ENCODE assay signal across 1 cellular context in genomic region chr4:170027181-170027829, GRCh38.
A peak's percentile ranks its signal among the peaks of the same experiment; 100 is the strongest.
TF ChIP-seq lines count a peak whose summit lies in the region.

No MANE protein-coding gene starts in this region.

TF ChIP-seq in HepG2, 621 proteins besides CTCF, POLR2A, EP300 and RAD21 (continued from another document and continues in another):
- 0 out of 2 replicates have a peak, but pooled peaks have one; percentile 57 for TF ChIP-seq ZNF704 (CRISPR knock-in tag; IDR thresholded peaks at IDR 0.05; ENCODE audit: borderline replicate concordance)
- peak; percentile 64 for TF ChIP-seq ELF1 (CRISPR knock-in tag; IDR thresholded peaks at IDR 0.05)
- peak; percentile 51; the same call in 1 of the 2 replicates for TF ChIP-seq CREM (IDR thresholded peaks at IDR 0.05)
- TF ChIP-seq CREM (CRISPR knock-in tag; IDR thresholded peaks at IDR 0.05): no peak
- peak; percentile 73; the same call in 1 of the 2 replicates for TF ChIP-seq ARID2 (CRISPR knock-in tag; IDR thresholded peaks at IDR 0.05; ENCODE audit: borderline replicate concordance)
- no peak; the same call in 1 of the 2 replicates for TF ChIP-seq ZNF557 (CRISPR knock-in tag; IDR thresholded peaks at IDR 0.05)
- TF ChIP-seq ZNF138 (CRISPR knock-in tag; IDR thresholded peaks at IDR 0.05; ENCODE audit: low read depth): peak; percentile 86; the same call in 1 of the 2 replicates
- TF ChIP-seq MTA1 (CRISPR knock-in tag; IDR thresholded peaks at IDR 0.05; ENCODE audit: borderline replicate concordance): peak; percentile 43; the same call in 1 of the 2 replicates
- no peak for TF ChIP-seq ZNF121 (CRISPR knock-in tag; IDR thresholded peaks at IDR 0.05)
- no peak for TF ChIP-seq ZNF326 (CRISPR knock-in tag; IDR thresholded peaks at IDR 0.05; ENCODE audit: borderline replicate concordance)
- no peak; the same call in 1 of the 2 replicates for TF ChIP-seq SOX13 (IDR thresholded peaks at IDR 0.05)
- TF ChIP-seq SOX13 (CRISPR knock-in tag; conservative IDR thresholded peaks at IDR 0.05 in 1 of 2, IDR thresholded peaks at IDR 0.05 in 1 of 2): 0 out of 4 replicates have a peak, but pooled peaks of 1 of the 2 experiments have one; percentile 34
- no peak for TF ChIP-seq PAWR (CRISPR knock-in tag; IDR thresholded peaks at IDR 0.05; ENCODE audit: borderline replicate concordance)
- TF ChIP-seq KAT7 (CRISPR knock-in tag; IDR thresholded peaks at IDR 0.05; ENCODE audit: borderline replicate concordance): no peak
- 0 out of 2 replicates have a peak, but pooled peaks have one; percentile 45 for TF ChIP-seq ZNF678 (CRISPR knock-in tag; IDR thresholded peaks at IDR 0.05)
- peak; percentile 21; the same call in 1 of the 2 replicates for TF ChIP-seq NFYC (CRISPR knock-in tag; IDR thresholded peaks at IDR 0.05)
- no peak for TF ChIP-seq ZNF383 (CRISPR knock-in tag; IDR thresholded peaks at IDR 0.05; ENCODE audit: borderline replicate concordance)
- no peak; the same call in 1 of the 2 replicates for TF ChIP-seq ZSCAN25 (CRISPR knock-in tag; IDR thresholded peaks at IDR 0.05)
- no peak for TF ChIP-seq GLMP (CRISPR knock-in tag; IDR thresholded peaks at IDR 0.05; ENCODE audit: borderline replicate concordance)
- TF ChIP-seq CC2D1A (CRISPR knock-in tag; IDR thresholded peaks at IDR 0.05): 0 out of 2 replicates have a peak, but pooled peaks have one; percentile 51
- TF ChIP-seq ZNF484 (CRISPR knock-in tag; IDR thresholded peaks at IDR 0.05; ENCODE audit: borderline replicate concordance, low read depth): peak; percentile 88; the same call in 1 of the 2 replicates
- no peak for TF ChIP-seq TRIM24 (CRISPR knock-in tag; IDR thresholded peaks at IDR 0.05)
- TF ChIP-seq SIX4 (CRISPR knock-in tag; IDR thresholded peaks at IDR 0.05): no peak; the same call in 1 of the 2 replicates
- TF ChIP-seq ZNF644 (CRISPR knock-in tag; IDR thresholded peaks at IDR 0.05; ENCODE audit: low read depth): peak; percentile 56; the same call in 1 of the 2 replicates
- TF ChIP-seq BATF2 (CRISPR knock-in tag; IDR thresholded peaks at IDR 0.05): peak; percentile 80; the same call in 1 of the 2 replicates
- TF ChIP-seq MTF1 (CRISPR knock-in tag; IDR thresholded peaks at IDR 0.05): peak; percentile 71; the same call in 1 of the 2 replicates
- no peak; the same call in 1 of the 2 replicates for TF ChIP-seq ZNF503 (CRISPR knock-in tag; IDR thresholded peaks at IDR 0.05)
- TF ChIP-seq BHLHE40 (IDR thresholded peaks at IDR 0.05; ENCODE audit: low read length): no peak
- TF ChIP-seq ZNF382 (CRISPR knock-in tag; IDR thresholded peaks at IDR 0.05; ENCODE audit: borderline replicate concordance): no peak
- TF ChIP-seq SSRP1 (CRISPR knock-in tag; IDR thresholded peaks at IDR 0.05): 0 out of 2 replicates have a peak, but pooled peaks have one; percentile 22
- TF ChIP-seq RNF2 (conservative IDR thresholded peaks at IDR 0.05; ENCODE audit: low read depth): peak; percentile 95
- TF ChIP-seq NFKB2 (CRISPR knock-in tag; IDR thresholded peaks at IDR 0.05; ENCODE audit: borderline replicate concordance): peak; percentile 94
- peak; percentile 29; the same call in 1 of the 2 replicates for TF ChIP-seq ZNF232 (CRISPR knock-in tag; IDR thresholded peaks at IDR 0.05; ENCODE audit: borderline replicate concordance)
- peak; percentile 73; the same call in 1 of the 2 replicates for TF ChIP-seq ZNF589 (CRISPR knock-in tag; conservative IDR thresholded peaks at IDR 0.05)
- 0 out of 2 replicates have a peak, but pooled peaks have one; percentile 65 for TF ChIP-seq ZNF576 (CRISPR knock-in tag; IDR thresholded peaks at IDR 0.05)
- TF ChIP-seq ZNF563 (CRISPR knock-in tag; IDR thresholded peaks at IDR 0.05): peak; percentile 90; the same call in 1 of the 2 replicates
- TF ChIP-seq PCBP2 (optimal IDR thresholded peaks at IDR 0.05; ENCODE audit: low read depth, low read length, poor library complexity, severe bottlenecking): no peak
- 0 out of 2 replicates have a peak, but pooled peaks have one; percentile 33 for TF ChIP-seq KLF13 (CRISPR knock-in tag; IDR thresholded peaks at IDR 0.05)
- TF ChIP-seq STAT6 (CRISPR knock-in tag; IDR thresholded peaks at IDR 0.05; ENCODE audit: borderline replicate concordance): no peak
- no peak for TF ChIP-seq SRSF1 (optimal IDR thresholded peaks at IDR 0.05; ENCODE audit: low read depth, low read length)
- no peak for TF ChIP-seq RORA (CRISPR knock-in tag; IDR thresholded peaks at IDR 0.05)
- TF ChIP-seq ZNF468 (CRISPR knock-in tag; IDR thresholded peaks at IDR 0.05): peak; percentile 93
- TF ChIP-seq TRAFD1 (CRISPR knock-in tag; IDR thresholded peaks at IDR 0.05; ENCODE audit: borderline replicate concordance): no peak
- peak; percentile 81; the same call in 1 of the 2 replicates for TF ChIP-seq MAZ (IDR thresholded peaks at IDR 0.05; ENCODE audit: borderline replicate concordance, low read depth, low read length)
- peak; percentile 84 for TF ChIP-seq MAZ (CRISPR knock-in tag; IDR thresholded peaks at IDR 0.05; ENCODE audit: low read depth)
- TF ChIP-seq SMAD3 (CRISPR knock-in tag; IDR thresholded peaks at IDR 0.05): 0 out of 2 replicates have a peak, but pooled peaks have one; percentile 29
- TF ChIP-seq FUBP1 (CRISPR knock-in tag; IDR thresholded peaks at IDR 0.05; ENCODE audit: borderline replicate concordance): no peak
- peak; percentile 52; the same call in 1 of the 2 replicates for TF ChIP-seq ZGPAT (CRISPR knock-in tag; IDR thresholded peaks at IDR 0.05)
- no peak for TF ChIP-seq SP1 (IDR thresholded peaks at IDR 0.05)
- no peak for TF ChIP-seq SP1 (CRISPR knock-in tag; IDR thresholded peaks at IDR 0.05)
- peak; percentile 95 for TF ChIP-seq ZNF33B (CRISPR knock-in tag; IDR thresholded peaks at IDR 0.05)
- TF ChIP-seq CEBPB (IDR thresholded peaks at IDR 0.05; ENCODE audit: borderline replicate concordance, low read depth, low read length): no peak
